In genomic region chr11:10727259-10727851, GRCh38 we compare ENCODE assay signal across 18 cellular contexts. TPM values are rescaled to one million over a fixed set of nuclear protein-coding genes. Genes with fewer than 3 reads are reported as not detected.
DNase-seq lines count a peak whose midpoint lies in the region; ATAC-seq, FAIRE-seq and TF ChIP-seq lines count a peak whose summit lies in the region.
"Had no signal": no experiment of that assay in that cellular context is flagged by ENCODE, and none has a peak within 500 bp of the region (broad histone marks: within the 10 kb centered on the region; RNA-seq: fewer than 3 reads in every experiment).

No MANE protein-coding gene starts in this region.

- H3K27ac ChIP-seq in right atrium auricular region (peak overlapping the region; percentile 31 to 48), astrocyte (ENCODE audit: low read depth, low read length) (no peak overlapping the region), mesenchymal stem cell (ENCODE audit: low read length, poor library complexity, severe bottlenecking) (no peak overlapping the region)
- no peak overlapping the region for H3K27ac ChIP-seq in CD8-positive, alpha-beta T cell (ENCODE audit: low read depth, low read length)
- H3K27ac ChIP-seq: ascending aorta, colonic mucosa, ovary, spleen had no signal

- no peak overlapping the region for H3K4me3 ChIP-seq in right atrium auricular region
- H3K4me3 ChIP-seq in astrocyte (ENCODE audit: insufficient read depth, low read depth, low read length) = no peak overlapping the region
- H3K4me3 ChIP-seq in mesenchymal stem cell (ENCODE audit: insufficient read depth in 1 of 2, low read depth in 1 of 2, low read length in 2 of 2) = no peak overlapping the region
- H3K4me3 ChIP-seq in CD8-positive, alpha-beta T cell (ENCODE audit: low read depth, low read length) = no peak overlapping the region
- H3K4me3 ChIP-seq: ascending aorta, colonic mucosa, ovary, spleen had no signal

- H2BK120ac ChIP-seq in mesenchymal stem cell (ENCODE audit: low read depth, low read length) = no peak overlapping the region

- peak overlapping the region; percentile 15 for H3K4me3 Mint-ChIP-seq in astrocyte (ENCODE audit: unreplicated experiment)
- no peak overlapping the region for H3K4me3 Mint-ChIP-seq in CD8-positive, alpha-beta T cell
- H3K4me3 Mint-ChIP-seq in stimulated activated naive CD8-positive, alpha-beta T cell treated with anti-CD3 and anti-CD28 coated beads, Interleukin-15, amount 100 ng/mL, for 72 hours = peak overlapping the region in 1 of 2 donors; percentile 10

- peak overlapping the region in 1 of 2 experiments; percentile 54 for H3K18ac ChIP-seq in mesenchymal stem cell (ENCODE audit: low read depth in 1 of 2, low read length in 2 of 2)

- no peak for TF ChIP-seq CTCF in right atrium auricular region (IDR thresholded peaks at IDR 0.05)
- no peak for TF ChIP-seq CTCF in astrocyte (IDR thresholded peaks at IDR 0.05; ENCODE audit: insufficient read depth, low read depth, low read length)
- TF ChIP-seq CTCF in CD8-positive, alpha-beta T cell (IDR thresholded peaks at IDR 0.05) = no peak

- peaks cover 6% of the 10 kb centered on the region for H3K36me3 Mint-ChIP-seq in astrocyte (ENCODE audit: low read depth, unreplicated experiment)
- H3K36me3 Mint-ChIP-seq in CD8-positive, alpha-beta T cell = no peaks in the 10 kb centered on the region

- CTCF ChIA-PET in CD8-positive, alpha-beta T cell (lab: Charles Lee) = interaction anchor here (0.7 to 1.2 kb wide), 2 partner anchors 314 to 582 kb away, joined by 3 read pairs; no protein-coding TSS in a partner anchor

- no peaks in the 10 kb centered on the region for H4K20me1 ChIP-seq in astrocyte (ENCODE audit: insufficient read depth, low read length)

- no peaks in the 10 kb centered on the region for H3K4me1 ChIP-seq in right atrium auricular region
- peaks cover 11% of the 10 kb centered on the region for H3K4me1 ChIP-seq in astrocyte (ENCODE audit: insufficient read depth, low read length)
- H3K4me1 ChIP-seq in mesenchymal stem cell (ENCODE audit: control insufficient read depth, insufficient read depth, low read depth, low read length) = peaks cover 8% of the 10 kb centered on the region
- peaks cover 11% of the 10 kb centered on the region for H3K4me1 ChIP-seq in CD8-positive, alpha-beta T cell (ENCODE audit: insufficient read depth, low read length)
- H3K4me1 ChIP-seq: colonic mucosa had no signal

- H2BK12ac ChIP-seq in mesenchymal stem cell (ENCODE audit: low read length in 2 of 2) = no peak overlapping the region

- no peak overlapping the region for H4K8ac ChIP-seq in mesenchymal stem cell (ENCODE audit: low read length)

- ATAC-seq in Right ventricle myocardium inferior = no peak
- no peak for ATAC-seq in CD8-positive, alpha-beta T cell
- no peak for ATAC-seq in stimulated activated naive CD8-positive, alpha-beta T cell treated with anti-CD3 and anti-CD28 coated beads, Interleukin-15, amount 100 ng/mL, for 72 hours
- no peak for ATAC-seq in HG02870 (IDR thresholded peaks at IDR 0.05; ENCODE audit: unreplicated experiment)

- no peak overlapping the region for H2AFZ ChIP-seq in astrocyte (ENCODE audit: low read depth, low read length)
- H2AFZ ChIP-seq in mesenchymal stem cell (ENCODE audit: low read depth, low read length) = no peak overlapping the region

- peaks cover 23% of the 10 kb centered on the region for H3K4me1 Mint-ChIP-seq in astrocyte (ENCODE audit: low read depth, unreplicated experiment)
- peaks cover 18% of the 10 kb centered on the region for H3K4me1 Mint-ChIP-seq in CD8-positive, alpha-beta T cell (ENCODE audit: low read depth)
- H3K4me1 Mint-ChIP-seq in stimulated activated naive CD8-positive, alpha-beta T cell treated with anti-CD3 and anti-CD28 coated beads, Interleukin-15, amount 100 ng/mL, for 72 hours = peaks cover 33% of the 10 kb centered on the region

- H3K36me3 ChIP-seq in right atrium auricular region = no peaks in the 10 kb centered on the region
- H3K36me3 ChIP-seq in astrocyte (ENCODE audit: insufficient read depth, low read length) = no peaks in the 10 kb centered on the region
- H3K36me3 ChIP-seq in mesenchymal stem cell (ENCODE audit: control insufficient read depth in 1 of 2, insufficient read depth in 2 of 2, low read depth in 1 of 2, low read length in 2 of 2) = no peaks in the 10 kb centered on the region
- H3K36me3 ChIP-seq in CD8-positive, alpha-beta T cell (ENCODE audit: insufficient read depth, low read length) = no peaks in the 10 kb centered on the region
- H3K36me3 ChIP-seq: ascending aorta, colonic mucosa, ovary, spleen had no signal

- no peak overlapping the region for H2AK5ac ChIP-seq in mesenchymal stem cell (ENCODE audit: low read length, severe bottlenecking)

- H3K9me3 Mint-ChIP-seq in astrocyte (ENCODE audit: unreplicated experiment) = peaks cover 16% of the 10 kb centered on the region
- no peaks in the 10 kb centered on the region for H3K9me3 Mint-ChIP-seq in CD8-positive, alpha-beta T cell
- no peaks in the 10 kb centered on the region for H3K9me3 Mint-ChIP-seq in stimulated activated naive CD8-positive, alpha-beta T cell treated with anti-CD3 and anti-CD28 coated beads, Interleukin-15, amount 100 ng/mL, for 72 hours

- H3K79me1 ChIP-seq in mesenchymal stem cell (replicated peaks; ENCODE audit: low read length, poor library complexity, severe bottlenecking) = no peaks in the 10 kb centered on the region

- H2BK15ac ChIP-seq in mesenchymal stem cell (ENCODE audit: low read depth, poor library complexity, severe bottlenecking) = no peak overlapping the region

- no peaks in the 10 kb centered on the region for H3K79me2 ChIP-seq in astrocyte (ENCODE audit: insufficient read depth, low read length)

- no peak overlapping the region for H3K14ac ChIP-seq in mesenchymal stem cell (ENCODE audit: low read length in 2 of 2)

- H3K9me3 ChIP-seq in right atrium auricular region = no peaks in the 10 kb centered on the region
- peaks cover 5% of the 10 kb centered on the region for H3K9me3 ChIP-seq in astrocyte (ENCODE audit: insufficient read depth, low read depth, low read length)
- peaks cover 10% of the 10 kb centered on the region for H3K9me3 ChIP-seq in mesenchymal stem cell (ENCODE audit: control insufficient read depth, low read length)
- no peaks in the 10 kb centered on the region for H3K9me3 ChIP-seq in CD8-positive, alpha-beta T cell (ENCODE audit: low read length)
- H3K9me3 ChIP-seq: ascending aorta, colonic mucosa, ovary, spleen had no signal

- WGBS in mesenchymal stem cell = 73% methylated on average over 4 of the region's 4 CpGs

- H4K91ac ChIP-seq in mesenchymal stem cell (ENCODE audit: low read length) = no peak overlapping the region

- H3K27me3 ChIP-seq in right atrium auricular region (no peaks in the 10 kb centered on the region), astrocyte (ENCODE audit: insufficient read depth, low read length) (no peaks in the 10 kb centered on the region), mesenchymal stem cell (ENCODE audit: control insufficient read depth in 1 of 2, insufficient read depth in 1 of 2, low read length in 2 of 2) (no peaks in the 10 kb centered on the region)
- no peaks in the 10 kb centered on the region for H3K27me3 ChIP-seq in CD8-positive, alpha-beta T cell (ENCODE audit: insufficient read depth, low read length)
- H3K27me3 ChIP-seq: ascending aorta, colonic mucosa, ovary, spleen had no signal

- H3K4me2 ChIP-seq in astrocyte (ENCODE audit: low read length) (no peak overlapping the region), mesenchymal stem cell (ENCODE audit: low read length, poor library complexity, severe bottlenecking) (no peak overlapping the region)

- DNase-seq in right atrium auricular region (ENCODE audit: low spot score) (no peak), Right ventricle myocardium inferior (ENCODE audit: missing footprints) (no peak), astrocyte (ENCODE audit: low read depth) (no peak), mesenchymal stem cell (peak; percentile 53), C1 segment of cervical spinal cord (lab: John Stamatoyannopoulos, UW) (no peak)
- no peak for DNase-seq in CD8-positive, alpha-beta T cell
- DNase-seq in stimulated activated naive CD8-positive, alpha-beta T cell treated with anti-CD3 and anti-CD28 coated beads, Interleukin-15, amount 100 ng/mL, for 72 hours = no peak
- DNase-seq: activated CD4-positive, CD25-positive, alpha-beta regulatory T cell treated with anti-CD3 and anti-CD28 coated beads, Interleukin-2, amount 50 U/mL, for 72 hours; activated gamma-delta T cell; colonic mucosa; midbrain; NCI-H446; ovary; SHP77 treated with DMSO at 0.1 percent for 48 hours; spleen had no signal

- POLR2A ChIA-PET in CD8-positive, alpha-beta T cell (lab: Charles Lee) = interaction anchor here (1.2 kb wide), 1 partner anchor 10 kb away, joined by 3 read pairs; no protein-coding TSS in a partner anchor

- peaks cover 17% of the 10 kb centered on the region for H3K27me3 Mint-ChIP-seq in astrocyte (ENCODE audit: low read depth, unreplicated experiment)
- peaks cover 8% of the 10 kb centered on the region for H3K27me3 Mint-ChIP-seq in CD8-positive, alpha-beta T cell (ENCODE audit: low read depth)
- peaks cover 56% of the 10 kb centered on the region for H3K27me3 Mint-ChIP-seq in stimulated activated naive CD8-positive, alpha-beta T cell treated with anti-CD3 and anti-CD28 coated beads, Interleukin-15, amount 100 ng/mL, for 72 hours

- H3K27ac Mint-ChIP-seq in astrocyte (ENCODE audit: unreplicated experiment) = peak overlapping the region; percentile 50
- no peak overlapping the region for H3K27ac Mint-ChIP-seq in CD8-positive, alpha-beta T cell
- H3K27ac Mint-ChIP-seq in stimulated activated naive CD8-positive, alpha-beta T cell treated with anti-CD3 and anti-CD28 coated beads, Interleukin-15, amount 100 ng/mL, for 72 hours = no peak overlapping the region

- no peak for FAIRE-seq in astrocyte (lab: Jason Lieb, UNC)
- FAIRE-seq: A204.1 had no signal

- H2BK5ac ChIP-seq in mesenchymal stem cell (ENCODE audit: low read depth, low read length, poor library complexity, severe bottlenecking) = no peak overlapping the region

- no peak overlapping the region for H3K4ac ChIP-seq in mesenchymal stem cell (ENCODE audit: low read depth in 1 of 2, low read length in 2 of 2)

- intact Hi-C loops in Right ventricle myocardium inferior (cut with DNase I) = no loop called here
- intact Hi-C loops in CD8-positive, alpha-beta T cell (cut with DNase I, micrococcal nuclease) = no loop called here

- no peak overlapping the region for H3K9ac ChIP-seq in astrocyte (ENCODE audit: low read length)
- no peak overlapping the region for H3K9ac ChIP-seq in mesenchymal stem cell (ENCODE audit: low read length)

- H3K23ac ChIP-seq in mesenchymal stem cell (ENCODE audit: low read length in 2 of 2) = no peak overlapping the region

RNA-seq across cellular contexts. Expression of gene CTR9, which starts 23.7 kb away (rescaled TPM):
- total RNA-seq in right atrium auricular region (10 to 100 TPM; 17.0 to 18.6 TPM), Right ventricle myocardium inferior (20.6 TPM), astrocyte (29.3 and 36.0 TPM in 2 replicates)
- polyA plus RNA-seq in mesenchymal stem cell (2013, experiment 1 of 2) = 25.8 TPM
- 25.4 TPM for polyA plus RNA-seq in mesenchymal stem cell (2013, experiment 2 of 2)
- 10 to 100 TPM; 45.9 to 49.2 TPM for total RNA-seq in CD8-positive, alpha-beta T cell

RNA-seq across cellular contexts. Expression of gene IRAG1, which starts 33.8 kb away (rescaled TPM):
- total RNA-seq in right atrium auricular region (10 to 100 TPM in 1 of 2 donors, 1 to 10 TPM in 1; 4.6 to 10.9 TPM), Right ventricle myocardium inferior (5.9 TPM), astrocyte (3.7 and 5.4 TPM in 2 replicates)
- 21.1 TPM for polyA plus RNA-seq in mesenchymal stem cell (2013, experiment 1 of 2)
- polyA plus RNA-seq in mesenchymal stem cell (2013, experiment 2 of 2) = 20.4 TPM
- not detected for total RNA-seq in CD8-positive, alpha-beta T cell

Comparison
In these comparisons a context has a peak if more than half of its experiments do, and no peak if none do; other contexts are left out.
1. H3K27ac ChIP-seq: peak in right atrium auricular region (2 of 2); none in astrocyte (single experiment), mesenchymal stem cell (single experiment) and CD8-positive, alpha-beta T cell (single experiment).